1 cellular context compared by ENCODE assay signal in the genomic region with DNA sequence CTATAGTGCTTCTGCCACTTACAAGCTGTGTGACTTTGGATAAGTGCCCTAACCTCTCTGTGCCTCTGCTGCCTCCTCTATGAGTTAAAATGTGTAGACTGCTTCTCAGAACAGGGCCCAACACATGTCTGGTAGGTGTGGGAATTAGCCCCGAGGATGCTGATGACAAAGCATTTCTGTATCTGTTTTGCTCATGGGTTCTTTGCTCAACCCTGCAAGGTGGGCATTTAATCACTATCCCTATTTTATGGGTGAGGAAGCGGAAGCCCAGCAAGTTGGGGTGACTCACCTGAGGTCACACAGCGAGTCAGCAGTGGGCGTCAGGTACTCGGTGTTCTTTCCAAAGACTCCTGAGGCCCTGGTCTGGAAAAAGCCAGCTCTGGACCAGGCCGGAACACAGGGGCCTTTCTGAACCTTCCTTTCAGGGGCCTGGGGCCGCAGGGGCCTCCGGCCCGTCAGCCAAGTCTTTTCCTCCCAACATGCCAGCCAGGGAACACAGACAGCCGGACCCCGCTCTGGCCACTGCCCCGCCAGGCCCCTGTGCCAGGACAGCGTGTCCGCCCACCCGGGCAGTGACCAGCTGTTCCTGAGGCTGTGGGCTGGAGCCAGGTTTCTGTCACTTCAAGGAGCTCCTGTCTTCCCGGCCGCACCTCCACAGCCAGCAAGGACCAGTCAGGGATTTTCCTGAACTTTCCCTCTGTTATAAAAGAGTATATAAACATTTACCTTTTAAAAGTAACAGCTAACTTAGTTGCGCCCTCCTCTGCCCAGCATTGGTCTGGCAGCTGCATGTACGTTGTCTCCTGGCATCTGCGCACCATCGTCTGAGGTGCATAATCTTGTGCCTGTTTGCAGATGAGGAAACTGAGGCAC.
TF ChIP-seq lines count a peak whose summit lies in the region.

No MANE protein-coding gene starts in this region.

TF ChIP-seq in liver, 16 proteins besides CTCF, POLR2A, EP300 and RAD21 (continued from another document):
- TF ChIP-seq ZBTB33 (IDR thresholded peaks at IDR 0.05) = no peak
- no peak for TF ChIP-seq TAF1 (conservative IDR thresholded peaks at IDR 0.05)
- no peak for TF ChIP-seq FOXA1 (IDR thresholded peaks at IDR 0.05)
- TF ChIP-seq HNF4G (IDR thresholded peaks at IDR 0.05) = no peak
